20 cellular contexts compared by ENCODE assay signal in the genomic region with DNA sequence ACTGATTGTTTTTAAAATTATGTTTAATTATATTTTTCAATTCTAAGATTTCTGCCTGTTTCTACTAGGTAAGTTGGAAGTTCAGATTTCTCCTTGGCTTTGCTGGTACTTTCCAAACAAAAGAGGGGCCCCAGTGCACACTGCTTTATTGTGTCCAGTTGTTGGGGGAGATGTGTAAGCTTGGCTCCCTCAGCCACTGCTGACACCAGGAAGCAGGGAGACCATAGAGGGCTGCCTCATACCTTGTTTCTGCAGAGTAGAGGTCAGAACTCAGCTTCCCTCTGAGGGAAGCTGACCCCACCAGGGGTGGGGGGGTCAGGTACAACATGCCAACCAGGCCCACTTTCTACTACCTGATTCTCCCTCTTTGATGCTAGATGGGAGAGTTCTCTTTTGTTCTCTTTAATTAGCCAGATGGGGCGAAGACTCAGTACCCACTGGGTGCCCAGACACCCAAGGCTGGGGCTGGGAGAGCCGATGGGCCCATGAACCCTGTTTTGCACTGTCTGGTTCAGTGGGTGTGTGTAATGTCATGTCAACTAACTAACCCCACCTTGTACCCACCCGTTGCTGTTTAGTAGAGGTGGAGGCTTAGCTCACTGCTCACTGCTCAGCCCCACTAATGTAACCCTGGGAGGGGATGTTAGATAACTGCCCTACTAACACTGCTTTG. TPM values are rescaled to one million over a fixed set of nuclear protein-coding genes. Genes with fewer than 3 reads are reported as not detected.
DNase-seq lines count a peak whose midpoint lies in the region; ATAC-seq and TF ChIP-seq lines count a peak whose summit lies in the region.
"Had no signal": no experiment of that assay in that cellular context is flagged by ENCODE, and none has a peak within 500 bp of the region (broad histone marks: within the 10 kb centered on the region; RNA-seq: fewer than 3 reads in every experiment).

No MANE protein-coding gene starts in this region.

- no peak overlapping the region for H2BK120ac ChIP-seq in neuronal stem cell (ENCODE audit: low read depth, low read length)

- H3K27ac ChIP-seq in breast epithelium (peak overlapping the region; percentile 3 to 6), neuronal stem cell (replicated peaks; ENCODE audit: low read length) (no peak overlapping the region), thyroid gland (peak overlapping the region in 2 of 3 donors; percentile 8 to 15)
- H3K27ac ChIP-seq: 22Rv1, KMS-11, SJSA1 had no signal

- no peak overlapping the region for H3K4ac ChIP-seq in neuronal stem cell (ENCODE audit: low read length)

- peak overlapping the region in 1 of 3 donors; percentile 6 for H3K4me3 ChIP-seq in breast epithelium
- peak overlapping the region in 1 of 2 donors; percentile 5 for H3K4me3 ChIP-seq in neuronal stem cell (ENCODE audit: low read length in 2 of 2)
- no peak overlapping the region for H3K4me3 ChIP-seq in thyroid gland (replicated peaks in 1 of 3)
- H3K4me3 ChIP-seq: GM23338, HAP-1, SJSA1 had no signal

- no peaks in the 10 kb centered on the region for H3K9me3 Mint-ChIP-seq in MCF 10A (ENCODE audit: unreplicated experiment)
- H3K9me3 Mint-ChIP-seq: GM23338, HFFc6, IgD-negative memory B cell had no signal

- H3K27ac Mint-ChIP-seq in MCF 10A (ENCODE audit: low read depth, unreplicated experiment) (no peak overlapping the region), T-helper 17 cell (peak overlapping the region; percentile 21)
- H3K27ac Mint-ChIP-seq: GM23338, HFFc6 had no signal

- H2BK15ac ChIP-seq in neuronal stem cell (ENCODE audit: low read length): no peak overlapping the region

- H3K36me3 ChIP-seq in breast epithelium (no peaks in the 10 kb centered on the region), neuronal stem cell (replicated peaks in 1 of 2; ENCODE audit: control insufficient read depth in 2 of 2, insufficient read depth in 2 of 2, low read length in 2 of 2) (peaks cover 27 to 98% of the 10 kb centered on the region in 2 donors), thyroid gland (no peaks in the 10 kb centered on the region)
- H3K36me3 ChIP-seq: BE2C had no signal

- peaks cover 0 to 11% of the 10 kb centered on the region in 2 donors for H3K4me1 ChIP-seq in breast epithelium
- peaks cover 5 to 10% of the 10 kb centered on the region in 2 donors for H3K4me1 ChIP-seq in neuronal stem cell (ENCODE audit: control insufficient read depth in 2 of 2, insufficient read depth in 1 of 2, low read depth in 1 of 2, low read length in 2 of 2)
- peaks cover 35 to 38% of the 10 kb centered on the region in 2 donors for H3K4me1 ChIP-seq in thyroid gland
- H3K4me1 ChIP-seq: BE2C had no signal

- H2BK5ac ChIP-seq in neuronal stem cell (ENCODE audit: low read length): no peak overlapping the region

- H3K4me2 ChIP-seq in neuronal stem cell (ENCODE audit: insufficient read depth, low read length, poor library complexity, severe bottlenecking): no peak overlapping the region
- H3K4me2 ChIP-seq: GM23338, KMS-11 had no signal

- H3K4me3 Mint-ChIP-seq in MCF 10A (ENCODE audit: unreplicated experiment): no peak overlapping the region
- no peak overlapping the region for H3K4me3 Mint-ChIP-seq in T-helper 17 cell
- H3K4me3 Mint-ChIP-seq: CD4-positive, CD25-positive, alpha-beta regulatory T cell; GM23338; HFFc6; IgD-negative memory B cell had no signal

- no TSS peak for BruUV-seq in MCF 10A (replicated peaks; lab: Mats Ljungman, UMichigan)

- no peak overlapping the region for H3K23ac ChIP-seq in neuronal stem cell (ENCODE audit: low read depth, low read length, poor library complexity)

- POLR2A ChIA-PET in MCF 10A (lab: Yijun Ruan, JAX): no interaction called here

- intact Hi-C loops in breast epithelium (cut with DNase I; ENCODE audit: low total_unique reads): no loop called here
- intact Hi-C loops in MCF 10A (cut with micrococcal nuclease): no loop called here
- intact Hi-C loops in thyroid gland (cut with DNase I): no loop called here

- WGBS in neuronal stem cell (ENCODE audit: extremely low coverage in 2 of 2, insufficient read length in 2 of 2, insufficient replicate concordance in 1 of 2), 2 donors: no CpG with 5 or more reads among the region's 3 CpGs
- 70 to 83% methylated on average over 3 of the region's 3 CpGs for WGBS in thyroid gland, 2 donors

- no peak overlapping the region for H4K8ac ChIP-seq in neuronal stem cell (ENCODE audit: low read depth, low read length)

- H4K91ac ChIP-seq in neuronal stem cell (ENCODE audit: low read depth, low read length, poor library complexity): no peak overlapping the region

- H3K27me3 Mint-ChIP-seq in MCF 10A (ENCODE audit: insufficient read depth, unreplicated experiment) (no peaks in the 10 kb centered on the region), T-helper 17 cell (no peaks in the 10 kb centered on the region)
- H3K27me3 Mint-ChIP-seq: IgD-negative memory B cell had no signal

- no peaks in the 10 kb centered on the region for H3K9me3 ChIP-seq in breast epithelium
- H3K9me3 ChIP-seq in T-helper 17 cell (ENCODE audit: control insufficient read depth, low read length, poor library complexity, severe bottlenecking): no peaks in the 10 kb centered on the region
- H3K9me3 ChIP-seq in neuronal stem cell (replicated peaks in 1 of 2; ENCODE audit: control insufficient read depth in 2 of 2, insufficient read depth in 1 of 2, low read depth in 1 of 2, low read length in 2 of 2): peaks cover 0 to 26% of the 10 kb centered on the region in 2 donors
- H3K9me3 ChIP-seq in thyroid gland: no peaks in the 10 kb centered on the region
- H3K9me3 ChIP-seq: BE2C, HAP-1, SJSA1 had no signal

- H3K36me3 Mint-ChIP-seq in MCF 10A (ENCODE audit: insufficient read depth, unreplicated experiment) (peaks cover 52% of the 10 kb centered on the region), T-helper 17 cell (ENCODE audit: low read depth) (peaks cover 12% of the 10 kb centered on the region)

- ATAC-seq in T-helper 17 cell (no peak), HG03521 (IDR thresholded peaks at IDR 0.05; ENCODE audit: unreplicated experiment) (no peak)

- H2AK5ac ChIP-seq in neuronal stem cell (ENCODE audit: low read depth, low read length): no peak overlapping the region

- no peak overlapping the region for H2BK12ac ChIP-seq in neuronal stem cell (ENCODE audit: low read length)

- H3K27me3 ChIP-seq in breast epithelium: no peaks in the 10 kb centered on the region
- H3K27me3 ChIP-seq in neuronal stem cell (ENCODE audit: control insufficient read depth in 3 of 3, insufficient read depth in 3 of 3, low read depth in 1 of 3, low read length in 3 of 3): no peaks in the 10 kb centered on the region
- no peaks in the 10 kb centered on the region for H3K27me3 ChIP-seq in thyroid gland
- H3K27me3 ChIP-seq: BE2C, SJSA1 had no signal

- H3K18ac ChIP-seq in neuronal stem cell (ENCODE audit: low read length): peak overlapping the region; percentile 62

- TF ChIP-seq CTCF in breast epithelium (IDR thresholded peaks at IDR 0.05) (no peak), MCF 10A (IDR thresholded peaks at IDR 0.05; ENCODE audit: unreplicated experiment) (no peak), thyroid gland (IDR thresholded peaks at IDR 0.05) (no peak)

- TF ChIP-seq POLR2A in breast epithelium (IDR thresholded peaks at IDR 0.05) (no peak), thyroid gland (IDR thresholded peaks at IDR 0.05) (no peak)

- H2AFZ ChIP-seq in neuronal stem cell (ENCODE audit: low read length): no peak overlapping the region
- H2AFZ ChIP-seq: GM23338 had no signal

- CTCF ChIA-PET in MCF 10A (lab: Yijun Ruan, JAX): interaction anchor here (0.7 kb wide), 1 partner anchor 10 kb away, joined by 3 read pairs; no protein-coding TSS in a partner anchor

- peaks cover 36% of the 10 kb centered on the region for H3K4me1 Mint-ChIP-seq in MCF 10A (ENCODE audit: insufficient read depth, unreplicated experiment)
- peaks cover 26% of the 10 kb centered on the region for H3K4me1 Mint-ChIP-seq in T-helper 17 cell

- no peak overlapping the region for H3K14ac ChIP-seq in neuronal stem cell (ENCODE audit: low read length)

- DNase-seq in breast epithelium (ENCODE audit: low spot score in 2 of 2): no peak
- DNase-seq in MCF 10A (ENCODE audit: unreplicated experiment): no peak
- DNase-seq in T-helper 17 cell: no peak
- no peak for DNase-seq in neuronal stem cell (ENCODE audit: low spot score)
- DNase-seq in thyroid gland: no peak
- DNase-seq in glomerular visceral epithelial cell (ENCODE audit: extremely low spot score): no peak
- DNase-seq in NCI-H510A treated with DMSO at 0.1 percent for 48 hours (lab: John Stamatoyannopoulos, UW): no peak
- DNase-seq: CD4-positive, CD25-positive, alpha-beta regulatory T cell; HFFc6; NCI-H1105 treated with DMSO at 0.1 percent for 48 hours; NCI-H446 treated with DMSO at 0.1 percent for 48 hours; NCI-H526 treated with DMSO at 0.1 percent for 48 hours had no signal

- peak overlapping the region; percentile 46 for H3K9ac ChIP-seq in neuronal stem cell (ENCODE audit: low read depth, low read length, poor library complexity)
- H3K9ac ChIP-seq: KMS-11 had no signal

- H3K79me1 ChIP-seq in neuronal stem cell (ENCODE audit: low read depth, low read length): peaks cover 13% of the 10 kb centered on the region

RNA-seq across cellular contexts. Expression of a gene that starts 14.7 kb away (rescaled TPM):
- 10 to 100 TPM; 42.6 to 67.3 (median 46.1) TPM for total RNA-seq in breast epithelium
- total RNA-seq in MCF 10A (2022): 5.8 and 8.4 TPM in 2 replicates
- total RNA-seq in T-helper 17 cell: 10 to 100 TPM; 29.5 to 47.2 TPM
- polyA plus RNA-seq in neuronal stem cell (2013, experiment 1 of 2): 32.0 TPM
- 32.1 TPM for polyA plus RNA-seq in neuronal stem cell (2013, experiment 2 of 2)
- 10 to 100 TPM; 48.4 to 90.6 (median 62.4) TPM for total RNA-seq in thyroid gland
